Comparison of ENCODE assay signal across 25 cellular contexts in genomic region chr17:60043846-60044245, GRCh38.
"Had no signal": no experiment of that assay in that cellular context is flagged by ENCODE, and none has a peak within 500 bp of the region (broad histone marks: within the 10 kb centered on the region; RNA-seq: fewer than 3 reads in every experiment).

No MANE protein-coding gene starts in this region.

- H3K36me3 ChIP-seq: ovary had no signal

- H3K9ac ChIP-seq: neural progenitor cell had no signal

- H3K4me1 ChIP-seq: heart left ventricle, left ventricle myocardium inferior, neural progenitor cell, prostate gland, sigmoid colon, spleen, tibial nerve, upper lobe of left lung had no signal

- H3K27ac ChIP-seq: heart left ventricle, left ventricle myocardium inferior, neural progenitor cell, neutrophil, ovary, prostate gland, sigmoid colon, spleen, tibial nerve, upper lobe of left lung had no signal

- H3K9me3 ChIP-seq: heart left ventricle, left ventricle myocardium inferior, neutrophil, ovary, prostate gland, sigmoid colon, spleen, tibial nerve, upper lobe of left lung had no signal

- ATAC-seq: heart left ventricle; natural killer cell; right cardiac atrium; stimulated activated effector memory CD8-positive, alpha-beta T cell treated with anti-CD3 and anti-CD28 coated beads, Interleukin-12 subunit alpha, Interleukin-12 subunit beta, amount 100 ng/mL, for 72 hours; stimulated activated naive CD8-positive, alpha-beta T cell treated with anti-CD3 and anti-CD28 coated beads, Interleukin-15, amount 100 ng/mL, for 72 hours had no signal

- H3K4me3 ChIP-seq: heart left ventricle, left ventricle myocardium inferior, lung, neural progenitor cell, ovary, prostate gland, sigmoid colon, spleen, tibial nerve, upper lobe of left lung had no signal

- DNase-seq: heart left ventricle; islet precursor cell; left ventricle myocardium inferior; mesendoderm; naive B cell; natural killer cell; nephron progenitor cell; occipital lobe; ovary; retina; right cardiac atrium; sigmoid colon; small intestine; spleen; stimulated activated CD4-positive, alpha-beta T cell treated with anti-CD3 and anti-CD28 coated beads, Interleukin-4, amount 100 ng/mL, for 24 hours; stimulated activated naive CD4-positive, alpha-beta T cell treated with Interleukin-2 at 50 U/mL for 16 hours; stimulated activated naive CD8-positive, alpha-beta T cell treated with anti-CD3 and anti-CD28 coated beads, Interleukin-15, amount 100 ng/mL, for 72 hours; substantia nigra; upper lobe of left lung had no signal

- H3K4me2 ChIP-seq: neural progenitor cell had no signal

- FAIRE-seq: small intestine had no signal

- H2AFZ ChIP-seq: neural progenitor cell had no signal

- H3K27me3 ChIP-seq: heart left ventricle, neural progenitor cell, ovary, sigmoid colon, spleen, tibial nerve, upper lobe of left lung had no signal
